ENCODE assay signal across 18 cellular contexts in the genomic region with DNA sequence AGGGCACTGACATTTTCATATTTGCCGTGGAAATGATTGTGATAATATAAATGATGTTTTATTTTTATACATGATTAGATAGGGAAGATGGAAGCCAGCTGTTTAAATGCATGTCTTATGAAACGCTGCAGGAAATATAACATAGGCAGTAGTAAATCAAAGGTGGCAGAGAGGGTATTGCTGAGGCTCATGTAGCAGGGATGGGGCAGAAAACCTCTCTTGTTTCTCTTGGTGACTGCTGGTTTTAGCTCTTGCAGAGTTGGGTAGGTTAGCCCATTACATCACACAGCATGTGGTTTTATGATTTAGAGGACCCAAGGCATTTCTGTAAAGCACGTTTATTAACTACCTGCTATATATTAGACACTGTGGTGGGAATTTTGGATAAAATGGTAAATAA. TPM values are rescaled to one million over a fixed set of nuclear protein-coding genes. Genes with fewer than 3 reads are reported as not detected.
DNase-seq lines count a peak whose midpoint lies in the region; ATAC-seq and TF ChIP-seq lines count a peak whose summit lies in the region.
"Had no signal": no experiment of that assay in that cellular context is flagged by ENCODE, and none has a peak within 500 bp of the region (broad histone marks: within the 10 kb centered on the region; RNA-seq: fewer than 3 reads in every experiment).

No MANE protein-coding gene starts in this region.

- H3K36me3 ChIP-seq in adipocyte (ENCODE audit: control insufficient read depth, insufficient read depth, low read length, severe bottlenecking) (no peaks in the 10 kb centered on the region), neural progenitor cell (no peaks in the 10 kb centered on the region)
- H3K36me3 ChIP-seq: BE2C had no signal

- peaks cover 19% of the 10 kb centered on the region for H3K4me1 Mint-ChIP-seq in neural progenitor cell

- H3K4me1 ChIP-seq in adipocyte (ENCODE audit: control insufficient read depth, insufficient read depth, low read length) = peaks cover 22% of the 10 kb centered on the region
- H3K4me1 ChIP-seq in neural progenitor cell = peaks cover 35% of the 10 kb centered on the region

- H3K9me3 Mint-ChIP-seq in neural progenitor cell = peaks cover 2% of the 10 kb centered on the region

- no peaks in the 10 kb centered on the region for H3K27me3 ChIP-seq in adipocyte (replicated peaks; ENCODE audit: control insufficient read depth, insufficient read depth, low read length)
- no peaks in the 10 kb centered on the region for H3K27me3 ChIP-seq in neural progenitor cell
- H3K27me3 ChIP-seq: BE2C had no signal

- H3K27ac ChIP-seq in neural progenitor cell = peak overlapping the region; percentile 53
- H3K27ac ChIP-seq: KMS-11, RWPE1 had no signal

- no peaks in the 10 kb centered on the region for H3K27me3 Mint-ChIP-seq in neural progenitor cell (ENCODE audit: insufficient read depth, low read depth)

- no peak overlapping the region for H3K4me3 Mint-ChIP-seq in neural progenitor cell

- H4K20me1 ChIP-seq in neural progenitor cell (ENCODE audit: low read depth) = no peaks in the 10 kb centered on the region

- H3K4me3 ChIP-seq in adipocyte (ENCODE audit: low read length) (no peak overlapping the region), fibroblast of villous mesenchyme (ENCODE audit: low read depth, low read length) (no peak overlapping the region), neural progenitor cell (no peak overlapping the region)

- ATAC-seq in HG03354 (IDR thresholded peaks at IDR 0.05; ENCODE audit: poor library complexity, severe bottlenecking, unreplicated experiment) = no peak

- DNase-seq in MV-4-11 (lab: John Stamatoyannopoulos, UW) (peak; percentile 1), adipocyte (ENCODE audit: low read depth) (no peak), fibroblast of villous mesenchyme (ENCODE audit: low read depth) (peak; percentile 52), neural progenitor cell (ENCODE audit: low spot score) (no peak), NCI-H748 treated with DMSO at 0.1 percent for 48 hours (lab: John Stamatoyannopoulos, UW) (no peak), glomerular visceral epithelial cell (ENCODE audit: extremely low spot score) (no peak)
- DNase-seq in activated T-cell treated with anti-CD3 and anti-CD28 coated beads, Interleukin-2, amount 50 U/mL, for 1 hour = no peak
- DNase-seq: BE2C, DMS79, IMR-90, NCI-H1417, NCI-H1694 treated with DMSO at 0.1 percent for 48 hours, NCI-H2227 treated with DMSO at 0.1 percent for 48 hours, NCI-H510A, SHP77 treated with DMSO at 0.1 percent for 48 hours had no signal

- H3K9me3 ChIP-seq in adipocyte (ENCODE audit: control insufficient read depth, low read length) = no peaks in the 10 kb centered on the region
- no peaks in the 10 kb centered on the region for H3K9me3 ChIP-seq in neural progenitor cell (ENCODE audit: low read depth)
- H3K9me3 ChIP-seq: BE2C had no signal

- peak overlapping the region; percentile 69 for H3K4me2 ChIP-seq in neural progenitor cell
- H3K4me2 ChIP-seq: KMS-11 had no signal

- TF ChIP-seq CTCF in fibroblast of villous mesenchyme (IDR thresholded peaks at IDR 0.05; ENCODE audit: insufficient read depth, low read depth, low read length) = no peak
- TF ChIP-seq CTCF in neural progenitor cell (IDR thresholded peaks at IDR 0.05) = no peak

- H3K9ac ChIP-seq in adipocyte (ENCODE audit: low read length) (peak overlapping the region; percentile 11), neural progenitor cell (no peak overlapping the region)
- H3K9ac ChIP-seq: KMS-11 had no signal

- no peak overlapping the region for H3K27ac Mint-ChIP-seq in neural progenitor cell

- H3K36me3 Mint-ChIP-seq in neural progenitor cell = peaks cover 1% of the 10 kb centered on the region

- no peaks in the 10 kb centered on the region for H3K79me2 ChIP-seq in neural progenitor cell (ENCODE audit: low read depth)

- no peak overlapping the region for H2AFZ ChIP-seq in neural progenitor cell (replicated peaks)

- H3F3A ChIP-seq in neural progenitor cell (ENCODE audit: low read depth) = peaks cover 5% of the 10 kb centered on the region

RNA-seq across cellular contexts. Expression of gene NUBPL, which starts 21.8 kb away (rescaled TPM):
- total RNA-seq in fibroblast of villous mesenchyme = 12.1 and 12.2 TPM in 2 replicates
- total RNA-seq in neural progenitor cell (ENCODE audit: low replicate concordance) = 15.9 and 29.3 TPM in 2 replicates

Comparison
In these comparisons a context has a peak if more than half of its experiments do, and no peak if none do; other contexts are left out.
1. DNase-seq: peak in MV-4-11 (single experiment) and fibroblast of villous mesenchyme (single experiment); none in adipocyte (single experiment), neural progenitor cell (single experiment), NCI-H748 treated with DMSO at 0.1 percent for 48 hours (single experiment), glomerular visceral epithelial cell (single experiment) and activated T-cell treated with anti-CD3 and anti-CD28 coated beads, Interleukin-2, amount 50 U/mL, for 1 hour (single experiment).